ENCODE assay signal across 9 cellular contexts in the genomic region with DNA sequence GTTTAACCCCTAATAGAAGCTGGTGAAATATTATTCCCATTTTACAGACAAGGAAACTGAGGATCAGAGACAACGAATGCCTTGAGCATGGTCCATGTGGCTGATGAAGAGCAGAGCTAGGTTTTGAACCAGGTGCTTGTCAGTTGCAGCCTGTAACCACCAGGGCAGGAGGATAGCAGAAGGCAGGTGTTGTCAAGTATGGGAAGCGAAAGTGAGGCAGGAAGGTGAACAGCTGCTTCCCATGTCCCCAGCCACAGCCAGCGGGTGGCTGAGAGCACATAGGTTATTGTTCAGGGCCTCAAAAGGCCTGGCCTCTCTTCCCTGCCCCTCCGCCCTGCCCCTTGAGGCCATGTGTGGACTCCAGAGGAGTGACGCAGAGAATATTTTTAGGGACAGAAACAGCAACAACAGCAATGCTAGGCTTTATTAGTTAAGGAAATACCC. TPM values are rescaled to one million over a fixed set of nuclear protein-coding genes. Genes with fewer than 3 reads are reported as not detected.
A peak's percentile ranks its signal among the peaks of the same experiment; 100 is the strongest.
DNase-seq lines count a peak whose midpoint lies in the region; ATAC-seq and TF ChIP-seq lines count a peak whose summit lies in the region.
"Had no signal": no experiment of that assay in that cellular context is flagged by ENCODE, and none has a peak within 500 bp of the region (broad histone marks: within the 10 kb centered on the region; RNA-seq: fewer than 3 reads in every experiment).

No MANE protein-coding gene starts in this region.

- peaks cover 31% of the 10 kb centered on the region for H3K4me1 Mint-ChIP-seq in endothelial cell (ENCODE audit: unreplicated experiment)

- 64 to 71% methylated on average over 5 of the region's 5 CpGs for WGBS in tibial nerve, 2 donors

- H3K27ac ChIP-seq in tibial nerve = no peak overlapping the region

- no peak for TF ChIP-seq POLR2A in tibial nerve (IDR thresholded peaks at IDR 0.05)

- peaks cover 0 to 12% of the 10 kb centered on the region in 2 donors for H3K27me3 ChIP-seq in tibial nerve

- H3K4me3 ChIP-seq in GM12875 (ENCODE audit: low read depth, low read length) (no peak overlapping the region), tibial nerve (no peak overlapping the region)

- H3K9me3 ChIP-seq in tibial nerve = no peaks in the 10 kb centered on the region

- no peaks in the 10 kb centered on the region for H3K36me3 ChIP-seq in tibial nerve

- ATAC-seq in GM21447 (IDR thresholded peaks at IDR 0.05; ENCODE audit: unreplicated experiment) (peak; percentile 91), HG03565 (IDR thresholded peaks at IDR 0.05; ENCODE audit: unreplicated experiment) (peak; percentile 82)

- peaks cover 5% of the 10 kb centered on the region for H3K36me3 Mint-ChIP-seq in endothelial cell (ENCODE audit: low read depth, unreplicated experiment)

- H3K27ac Mint-ChIP-seq in endothelial cell (ENCODE audit: unreplicated experiment) = no peak overlapping the region

- H3K9me3 Mint-ChIP-seq in endothelial cell (ENCODE audit: unreplicated experiment) = no peaks in the 10 kb centered on the region

- TF ChIP-seq EP300 in tibial nerve (IDR thresholded peaks at IDR 0.05) = no peak

- H3K4me3 Mint-ChIP-seq in endothelial cell (ENCODE audit: unreplicated experiment) = no peak overlapping the region

- TF ChIP-seq CTCF in GM12875 (IDR thresholded peaks at IDR 0.05; ENCODE audit: borderline replicate concordance, insufficient read depth, low read depth, low read length) (peak; percentile 66; the same call in 1 of the 2 replicates), endothelial cell (IDR thresholded peaks at IDR 0.05; ENCODE audit: unreplicated experiment) (peak; percentile 44), tibial nerve (IDR thresholded peaks at IDR 0.05) (no peak)

- H3K4me1 ChIP-seq in tibial nerve = peaks cover 0 to 10% (median 0%) of the 10 kb centered on the region in 4 donors

- peaks cover 6% of the 10 kb centered on the region for H3K27me3 Mint-ChIP-seq in endothelial cell (ENCODE audit: unreplicated experiment)

- DNase-seq in endothelial cell (ENCODE audit: low spot score) (peak; percentile 39), CD1c-positive myeloid dendritic cell (ENCODE audit: extremely low spot score) (no peak), tibial nerve (ENCODE audit: low spot score in 2 of 2) (no peak), SKM-1 (lab: John Stamatoyannopoulos, UW; ENCODE audit: unreplicated experiment) (no peak)
- no peak for DNase-seq in activated naive CD4-positive, alpha-beta T cell treated with Interleukin-2 at 50 U/mL for 16 hours

RNA-seq across cellular contexts. Expression of a gene that starts 39.6 kb away (rescaled TPM):
- total RNA-seq in endothelial cell (ENCODE audit: unreplicated experiment) (13.2 TPM), tibial nerve (1 to 10 TPM in 3 of 4 donors, under 1 TPM in 1; 0.84 to 6.5 (median 1.6) TPM)
- total RNA-seq: bronchial epithelial cell had no signal

Comparison
In these comparisons a context has a peak if more than half of its experiments do, and no peak if none do; other contexts are left out.
1. CTCF ChIP-seq: peak in GM12875 (single experiment) and endothelial cell (single experiment); none in tibial nerve (0 of 5).